28 cellular contexts compared by ENCODE assay signal in the genomic region with DNA sequence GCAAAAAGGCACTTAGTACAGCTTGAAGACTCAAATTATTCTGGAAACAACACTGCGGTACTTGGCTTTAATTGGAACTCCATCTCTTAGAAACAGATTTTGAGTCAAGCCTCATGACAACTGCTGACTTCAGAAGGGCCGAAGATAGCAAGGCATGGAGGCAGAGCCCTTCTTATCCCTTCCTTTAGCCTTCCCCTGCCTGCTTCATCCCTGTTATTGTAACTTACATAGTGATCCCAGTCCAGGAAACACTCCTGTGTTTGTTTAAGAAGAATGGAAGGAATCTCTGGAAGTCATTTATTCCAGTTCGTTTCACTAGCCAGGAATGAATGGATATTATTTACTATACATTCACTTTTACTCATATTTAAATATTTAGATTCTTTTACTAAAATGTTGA.
"Had no signal": no experiment of that assay in that cellular context is flagged by ENCODE, and none has a peak within 500 bp of the region (broad histone marks: within the 10 kb centered on the region; RNA-seq: fewer than 3 reads in every experiment).

No MANE protein-coding gene starts in this region.

- H3K4me1 Mint-ChIP-seq: activated B cell treated with CpG ODN at 0.5 μM for 24 hours; activated CD4-positive, alpha-beta T cell treated with anti-CD3 and anti-CD28 coated beads, Interleukin-2, amount 10 ng/mL, durations not matched to agents 24 days and 14 days; activated CD8-positive, alpha-beta memory T cell treated with anti-CD3 and anti-CD28 coated beads, Interleukin-2, amount 10 ng/mL, durations not matched to agents 7 days and 5 days; activated naive CD8-positive, alpha-beta T cell treated with anti-CD3 and anti-CD28 coated beads, Interleukin-2, amount 50 U/mL, for 24 hours had no signal

- H3K9me3 Mint-ChIP-seq: activated B cell treated with CpG ODN at 0.5 μM for 24 hours; activated CD4-positive, alpha-beta T cell treated with anti-CD3 and anti-CD28 coated beads, Interleukin-2, amount 10 ng/mL, durations not matched to agents 24 days and 14 days; activated naive CD4-positive, alpha-beta T cell treated with anti-CD3 and anti-CD28 coated beads, Interleukin-2, amount 50 U/mL, for 72 hours; activated naive CD8-positive, alpha-beta T cell treated with anti-CD3 and anti-CD28 coated beads, Interleukin-2, amount 50 U/mL, for 24 hours; activated T-cell treated with anti-CD3 and anti-CD28 coated beads, Interleukin-2, amount 50 U/mL, for 24 hours; activated T-helper 1 cell treated with anti-CD3 and anti-CD28 coated beads, Interleukin-12 subunit alpha, Interleukin-12 subunit beta, Interleukin-2, Interleukin-4 antibody, amounts not matched to agents 30 ng/mL and 10 ng/mL and 1 ng/mL, durations not matched to agents 14 hours and 24 hours and 36 hours; T-helper 1 cell treated with Interleukin-12 subunit alpha and Interleukin-12 subunit beta and Interleukin-4 antibody, amounts not matched to agents 30 μg/mL and 1 μg/mL, for 36 hours had no signal

- DNase-seq: activated B cell treated with CpG ODN at 0.5 μM for 24 hours; activated CD4-positive, alpha-beta T cell treated with anti-CD3 and anti-CD28 coated beads for 1 hour; activated CD4-positive, alpha-beta T cell treated with anti-CD3 and anti-CD28 coated beads, Interleukin-2, amount 10 ng/mL, durations not matched to agents 24 days and 14 days; activated CD4-positive, alpha-beta T cell treated with anti-CD3 and anti-CD28 coated beads, Interleukin-2, amount 50 U/mL, for 48 hours; activated CD8-positive, alpha-beta memory T cell treated with anti-CD3 and anti-CD28 coated beads, Interleukin-2, amount 10 ng/mL, durations not matched to agents 7 days and 5 days; activated effector memory CD4-positive, alpha-beta T cell treated with Interleukin-2 at 50 U/mL for 16 hours; activated naive CD4-positive, alpha-beta T cell treated with Interleukin-2 at 50 U/mL for 16 hours; activated naive CD8-positive, alpha-beta T cell treated with anti-CD3 and anti-CD28 coated beads, Interleukin-2, amount 50 U/mL, for 24 hours; activated T-cell treated with anti-CD3 and anti-CD28 coated beads, Interleukin-2, amount 50 U/mL, for 24 hours; amygdala; MV-4-11; NCI-H1092 treated with DMSO at 0.1 percent for 48 hours; NCI-H1417 treated with DMSO at 0.1 percent for 48 hours; NCI-H1694; NCI-H2029; NCI-H2107; NCI-H2171 treated with DMSO at 0.1 percent for 48 hours; NCI-H226; NCI-H510A; NCI-H526 treated with DMSO at 0.1 percent for 48 hours; NCI-H82; RPMI8226; T-helper 9 cell had no signal

- H3K27ac Mint-ChIP-seq: activated B cell treated with CpG ODN at 0.5 μM for 24 hours; activated CD4-positive, alpha-beta T cell treated with anti-CD3 and anti-CD28 coated beads, Interleukin-2, amount 10 ng/mL, durations not matched to agents 24 days and 14 days; activated CD8-positive, alpha-beta memory T cell treated with anti-CD3 and anti-CD28 coated beads, Interleukin-2, amount 10 ng/mL, durations not matched to agents 7 days and 5 days; activated naive CD4-positive, alpha-beta T cell treated with anti-CD3 and anti-CD28 coated beads, Interleukin-2, amount 50 U/mL, for 72 hours; activated naive CD8-positive, alpha-beta T cell treated with anti-CD3 and anti-CD28 coated beads, Interleukin-2, amount 50 U/mL, for 24 hours; activated T-cell treated with anti-CD3 and anti-CD28 coated beads, Interleukin-2, amount 50 U/mL, for 24 hours; activated T-helper 1 cell treated with anti-CD3 and anti-CD28 coated beads, Interleukin-12 subunit alpha, Interleukin-12 subunit beta, Interleukin-2, Interleukin-4 antibody, amounts not matched to agents 30 ng/mL and 10 ng/mL and 1 ng/mL, durations not matched to agents 14 hours and 24 hours and 36 hours; T-helper 1 cell treated with Interleukin-12 subunit alpha and Interleukin-12 subunit beta and Interleukin-4 antibody, amounts not matched to agents 30 μg/mL and 1 μg/mL, for 36 hours had no signal

- H3K4me2 ChIP-seq: KMS-11 had no signal

- H3K9ac ChIP-seq: KMS-11 had no signal

- H3K36me3 Mint-ChIP-seq: activated CD8-positive, alpha-beta memory T cell treated with anti-CD3 and anti-CD28 coated beads, Interleukin-2, amount 10 ng/mL, durations not matched to agents 7 days and 5 days; activated naive CD4-positive, alpha-beta T cell treated with anti-CD3 and anti-CD28 coated beads, Interleukin-2, amount 50 U/mL, for 72 hours had no signal

- H3K27me3 Mint-ChIP-seq: activated B cell treated with CpG ODN at 0.5 μM for 24 hours; activated CD4-positive, alpha-beta T cell treated with anti-CD3 and anti-CD28 coated beads, Interleukin-2, amount 10 ng/mL, durations not matched to agents 24 days and 14 days; activated CD8-positive, alpha-beta memory T cell treated with anti-CD3 and anti-CD28 coated beads, Interleukin-2, amount 10 ng/mL, durations not matched to agents 7 days and 5 days; activated naive CD8-positive, alpha-beta T cell treated with anti-CD3 and anti-CD28 coated beads, Interleukin-2, amount 50 U/mL, for 24 hours had no signal

- H3K27ac ChIP-seq: KMS-11 had no signal

- H3K4me3 Mint-ChIP-seq: activated B cell treated with CpG ODN at 0.5 μM for 24 hours; activated CD4-positive, alpha-beta T cell treated with anti-CD3 and anti-CD28 coated beads, Interleukin-2, amount 10 ng/mL, durations not matched to agents 24 days and 14 days; activated CD8-positive, alpha-beta memory T cell treated with anti-CD3 and anti-CD28 coated beads, Interleukin-2, amount 10 ng/mL, durations not matched to agents 7 days and 5 days; activated naive CD8-positive, alpha-beta T cell treated with anti-CD3 and anti-CD28 coated beads, Interleukin-2, amount 50 U/mL, for 24 hours; activated T-cell treated with anti-CD3 and anti-CD28 coated beads, Interleukin-2, amount 50 U/mL, for 24 hours; activated T-helper 1 cell treated with anti-CD3 and anti-CD28 coated beads, Interleukin-12 subunit alpha, Interleukin-12 subunit beta, Interleukin-2, Interleukin-4 antibody, amounts not matched to agents 30 ng/mL and 10 ng/mL and 1 ng/mL, durations not matched to agents 14 hours and 24 hours and 36 hours; T-helper 1 cell treated with Interleukin-12 subunit alpha and Interleukin-12 subunit beta and Interleukin-4 antibody, amounts not matched to agents 30 μg/mL and 1 μg/mL, for 36 hours had no signal

- ATAC-seq: activated CD8-positive, alpha-beta memory T cell treated with anti-CD3 and anti-CD28 coated beads, Interleukin-2, amount 10 ng/mL, durations not matched to agents 7 days and 5 days; activated naive CD4-positive, alpha-beta T cell treated with anti-CD3 and anti-CD28 coated beads, Interleukin-2, amount 50 U/mL, for 72 hours; activated naive CD8-positive, alpha-beta T cell treated with anti-CD3 and anti-CD28 coated beads, Interleukin-2, amount 50 U/mL, for 24 hours; Right ventricle myocardium inferior had no signal
